15 cellular contexts compared by ENCODE assay signal in the genomic region with DNA sequence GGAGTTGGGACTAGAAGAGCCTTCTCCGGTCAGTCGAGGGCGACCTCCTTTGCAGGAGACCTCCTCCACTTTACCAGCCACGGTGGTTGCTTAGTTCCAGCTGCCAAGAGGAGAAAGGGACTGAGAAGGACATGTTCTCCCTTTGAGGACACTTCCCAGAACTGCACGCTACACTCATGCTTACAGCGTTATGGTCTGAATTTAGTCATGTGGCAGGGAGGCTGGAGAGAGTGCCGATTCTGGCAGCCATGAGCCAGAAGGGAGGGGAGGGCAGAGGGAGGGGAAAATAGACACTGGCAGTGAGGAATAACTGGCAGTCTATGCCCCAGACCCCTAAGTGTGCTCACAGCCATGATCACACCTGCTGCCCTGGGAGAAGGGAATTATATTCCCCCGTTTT.
"Had no signal": no experiment of that assay in that cellular context is flagged by ENCODE, and none has a peak within 500 bp of the region (broad histone marks: within the 10 kb centered on the region; RNA-seq: fewer than 3 reads in every experiment).

No MANE protein-coding gene starts in this region.

- ATAC-seq: activated naive CD4-positive, alpha-beta T cell treated with anti-CD3 and anti-CD28 coated beads, Interleukin-2, amount 50 U/mL, for 72 hours; left colon had no signal

- H3K9me3 ChIP-seq: tibial artery had no signal

- H3K4me1 ChIP-seq: tibial artery had no signal

- H3K4me3 ChIP-seq: esophagus squamous epithelium, hepatocyte, tibial artery had no signal

- DNase-seq: activated CD4-positive, alpha-beta T cell treated with anti-CD3 and anti-CD28 coated beads, Interleukin-2, amount 50 U/mL, for 48 hours; activated gamma-delta T cell treated with Interleukin-2 at 50 U/mL for 16 hours; amniotic stem cell; effector CD8-positive, alpha-beta T cell; esophagus squamous epithelium; left colon; mammary epithelial cell; midbrain; stimulated activated CD4-positive, alpha-beta T cell treated with anti-CD3 and anti-CD28 coated beads, Interleukin-2, amount 100 ng/mL, for 24 hours; stimulated activated naive CD4-positive, alpha-beta T cell treated with Interleukin-2 at 50 U/mL for 16 hours; T-helper 2 cell; tibial artery had no signal

- H3K36me3 ChIP-seq: esophagus squamous epithelium, tibial artery had no signal

- H3K4me2 ChIP-seq: hepatocyte had no signal

- H3K79me2 ChIP-seq: hepatocyte had no signal

- H2AFZ ChIP-seq: hepatocyte had no signal

- H3K27ac ChIP-seq: esophagus squamous epithelium, hepatocyte, tibial artery, VCaP had no signal
